Comparison of ENCODE assay signal across 1 cellular context in genomic region chr3:49498239-49498638, GRCh38.
TF ChIP-seq lines count a peak whose summit lies in the region.

No MANE protein-coding gene starts in this region.

TF ChIP-seq in WTC11, 78 proteins besides CTCF, POLR2A, EP300 and RAD21 (continued from another document):
- TF ChIP-seq ARID4B (CRISPR knock-in tag; IDR thresholded peaks at IDR 0.05; ENCODE audit: borderline replicate concordance), result no peak
- TF ChIP-seq JUN (CRISPR knock-in tag; IDR thresholded peaks at IDR 0.05), result no peak
- no peak for TF ChIP-seq IRF1 (CRISPR knock-in tag; IDR thresholded peaks at IDR 0.05)
